17 cellular contexts compared by ENCODE assay signal in genomic region chr5:143078321-143078720, GRCh38.
DNase-seq lines count a peak whose midpoint lies in the region; ATAC-seq, FAIRE-seq and TF ChIP-seq lines count a peak whose summit lies in the region.
"Had no signal": no experiment of that assay in that cellular context is flagged by ENCODE, and none has a peak within 500 bp of the region (broad histone marks: within the 10 kb centered on the region; RNA-seq: fewer than 3 reads in every experiment).

No MANE protein-coding gene starts in this region.

- no peaks in the 10 kb centered on the region for H3K27me3 ChIP-seq in bronchial epithelial cell (ENCODE audit: control insufficient read depth, insufficient read depth, low read length)
- H3K27me3 ChIP-seq: BLaER1 had no signal

- no peak overlapping the region for H3K4me3 Mint-ChIP-seq in progenitor cell of endocrine pancreas (ENCODE audit: low read depth)
- H3K4me3 Mint-ChIP-seq in naive thymus-derived CD8-positive, alpha-beta T cell: no peak overlapping the region
- H3K4me3 Mint-ChIP-seq: CD8-positive, alpha-beta memory T cell had no signal

- H3K27ac Mint-ChIP-seq in progenitor cell of endocrine pancreas: peak overlapping the region; percentile 62
- H3K27ac Mint-ChIP-seq in naive thymus-derived CD8-positive, alpha-beta T cell: peak overlapping the region in 1 of 10 donors; percentile 6

- POLR2A ChIA-PET in naive thymus-derived CD8-positive, alpha-beta T cell (lab: Charles Lee): no interaction called here

- TF ChIP-seq CTCF in bronchial epithelial cell (IDR thresholded peaks at IDR 0.05; ENCODE audit: insufficient read depth, low read length, severe bottlenecking) (no peak), fibroblast of the aortic adventitia (IDR thresholded peaks at IDR 0.05; ENCODE audit: insufficient read depth, low read length) (no peak), progenitor cell of endocrine pancreas (IDR thresholded peaks at IDR 0.05; ENCODE audit: unreplicated experiment) (no peak)

- ATAC-seq in naive thymus-derived CD8-positive, alpha-beta T cell: no peak
- ATAC-seq: GM12878 had no signal

- peak; percentile 25 for DNase-seq in AG20443 (ENCODE audit: low spot score)
- no peak for DNase-seq in bronchial epithelial cell (ENCODE audit: low read depth)
- DNase-seq in fibroblast of the aortic adventitia (ENCODE audit: low read depth): peak; percentile 25
- no peak for DNase-seq in progenitor cell of endocrine pancreas (ENCODE audit: low spot score, unreplicated experiment)
- no peak for DNase-seq in DMS 273 treated with DMSO at 0.1 percent for 48 hours (lab: John Stamatoyannopoulos, UW)
- no peak for DNase-seq in activated CD4-positive, CD25-positive, alpha-beta regulatory T cell (lab: John Stamatoyannopoulos, UW)
- no peak for DNase-seq in naive thymus-derived CD8-positive, alpha-beta T cell
- DNase-seq: AML-193; Caco-2; CD8-positive, alpha-beta memory T cell; DMS53; GM23248; H7 had no signal

- H3K36me3 ChIP-seq in bronchial epithelial cell (ENCODE audit: control insufficient read depth, insufficient read depth, low read length): no peaks in the 10 kb centered on the region
- H3K36me3 ChIP-seq: BLaER1 had no signal

- H3K9me3 Mint-ChIP-seq in progenitor cell of endocrine pancreas (ENCODE audit: low read depth): no peaks in the 10 kb centered on the region
- no peaks in the 10 kb centered on the region for H3K9me3 Mint-ChIP-seq in naive thymus-derived CD8-positive, alpha-beta T cell
- H3K9me3 Mint-ChIP-seq: CD8-positive, alpha-beta memory T cell had no signal

- peak; percentile 18 for FAIRE-seq in bronchial epithelial cell (lab: Jason Lieb, UNC)
- FAIRE-seq: A204.1, GM12878, GM18507 had no signal

- no peaks in the 10 kb centered on the region for H3K27me3 Mint-ChIP-seq in progenitor cell of endocrine pancreas
- no peaks in the 10 kb centered on the region for H3K27me3 Mint-ChIP-seq in naive thymus-derived CD8-positive, alpha-beta T cell

- H3K4me3 ChIP-seq in bronchial epithelial cell (ENCODE audit: low read depth, low read length): no peak overlapping the region
- no peak overlapping the region for H3K4me3 ChIP-seq in fibroblast of the aortic adventitia (ENCODE audit: low read depth, low read length)
- H3K4me3 ChIP-seq: BLaER1, GM12878, GM23248 had no signal

- no peaks in the 10 kb centered on the region for H3K36me3 Mint-ChIP-seq in progenitor cell of endocrine pancreas (ENCODE audit: insufficient read depth)
- H3K36me3 Mint-ChIP-seq in naive thymus-derived CD8-positive, alpha-beta T cell: peaks cover 7 to 31% (median 8%) of the 10 kb centered on the region in 3 donors

- peaks cover 16% of the 10 kb centered on the region for H3K4me1 Mint-ChIP-seq in progenitor cell of endocrine pancreas (ENCODE audit: low read depth)
- peaks cover 0 to 11% (median 0%) of the 10 kb centered on the region in 4 donors for H3K4me1 Mint-ChIP-seq in naive thymus-derived CD8-positive, alpha-beta T cell

Comparison
In these comparisons a context has a peak if more than half of its experiments do, and no peak if none do; other contexts are left out.
1. DNase-seq: peak in AG20443 (single experiment) and fibroblast of the aortic adventitia (single experiment); none in bronchial epithelial cell (single experiment), progenitor cell of endocrine pancreas (single experiment), DMS 273 treated with DMSO at 0.1 percent for 48 hours (single experiment), activated CD4-positive, CD25-positive, alpha-beta regulatory T cell (0 of 4) and naive thymus-derived CD8-positive, alpha-beta T cell (0 of 10).